Comparison of ENCODE assay signal across 20 cellular contexts in the genomic region with DNA sequence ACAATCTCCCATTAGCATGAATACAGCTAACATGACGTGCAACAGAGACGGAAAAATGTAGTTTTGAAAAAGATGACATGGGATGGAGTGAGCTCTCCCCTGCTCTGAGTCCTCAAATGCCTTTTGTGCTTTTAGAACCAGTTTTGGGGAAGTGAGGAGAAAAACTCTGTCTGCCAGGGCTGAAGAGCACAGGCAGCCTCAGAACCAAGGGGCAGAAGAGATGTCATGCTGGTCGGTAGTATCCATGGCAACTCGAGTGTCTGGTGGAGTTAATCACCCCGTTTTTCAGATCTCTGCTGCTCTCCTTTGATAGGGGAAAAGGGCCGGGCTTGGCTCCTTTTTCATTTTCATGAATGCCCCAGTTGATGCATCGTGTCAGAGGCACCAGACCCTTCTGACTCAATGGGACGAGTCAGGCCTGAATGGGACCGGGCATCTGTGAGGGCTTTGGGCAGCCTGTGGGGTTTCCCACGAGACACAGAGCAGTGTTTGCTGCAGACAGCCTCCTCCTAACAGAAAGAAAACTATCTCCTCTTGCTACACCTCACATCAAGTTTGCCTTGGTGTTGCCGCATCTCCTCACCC.
DNase-seq lines count a peak whose midpoint lies in the region; ATAC-seq, FAIRE-seq and TF ChIP-seq lines count a peak whose summit lies in the region.
"Had no signal": no experiment of that assay in that cellular context is flagged by ENCODE, and none has a peak within 500 bp of the region (broad histone marks: within the 10 kb centered on the region; RNA-seq: fewer than 3 reads in every experiment).

No MANE protein-coding gene starts in this region.

- no peaks in the 10 kb centered on the region for H3K27me3 Mint-ChIP-seq in activated T-cell treated with anti-CD3 and anti-CD28 coated beads, Interleukin-2, amount 50 U/mL, for 24 hours
- H3K27me3 Mint-ChIP-seq: CD4-positive, alpha-beta memory T cell had no signal

- H3K4me3 ChIP-seq in K562 = no peak overlapping the region
- H3K4me3 ChIP-seq in SJCRH30 = no peak overlapping the region
- H3K4me3 ChIP-seq: PC-9 had no signal

- BruUV-seq in K562 (replicated peaks; lab: Mats Ljungman, UMichigan) = no TSS peak

- peak; percentile 38 for DNase-seq in M059J (ENCODE audit: low read depth)
- DNase-seq in K562 (ENCODE audit: extremely low read depth in 1 of 4, low spot score in 3 of 4) = no peak
- DNase-seq in hypothalamus (lab: John Stamatoyannopoulos, UW) = peak in 28 of 51 donors; percentile 8 to 59 (median 26)
- peak in 8 of 10 donors; percentile 18 to 87 (median 32) for DNase-seq in posterior cingulate gyrus
- DNase-seq in activated T-cell treated with anti-CD3 and anti-CD28 coated beads, Interleukin-2, amount 50 U/mL, for 24 hours = no peak
- no peak for DNase-seq in kidney glomerular epithelial cell (lab: John Stamatoyannopoulos, UW)
- no peak for DNase-seq in SJCRH30
- DNase-seq: ACHN; BE2C; CD4-positive, alpha-beta memory T cell; DND-41; NCI-H1092; NCI-H2107; NCI-H446 treated with DMSO at 0.1 percent for 48 hours; NCI-H748 treated with DMSO at 0.1 percent for 48 hours; PC-9 had no signal

- in situ Hi-C loops in K562 (cut with MboI) = no loop called here

- no peaks in the 10 kb centered on the region for H3K36me3 Mint-ChIP-seq in activated T-cell treated with anti-CD3 and anti-CD28 coated beads, Interleukin-2, amount 50 U/mL, for 24 hours (ENCODE audit: low read depth)
- H3K36me3 Mint-ChIP-seq: CD4-positive, alpha-beta memory T cell had no signal

- no peak overlapping the region for H3K27ac Mint-ChIP-seq in activated T-cell treated with anti-CD3 and anti-CD28 coated beads, Interleukin-2, amount 50 U/mL, for 24 hours
- H3K27ac Mint-ChIP-seq: CD4-positive, alpha-beta memory T cell had no signal

- no peak for FAIRE-seq in K562 (lab: Jason Lieb, UNC)
- FAIRE-seq: D721Med, H1, HTR-8/SVneo had no signal

- TF ChIP-seq CTCF in K562 (IDR thresholded peaks at IDR 0.05 in 2 of 3, conservative IDR thresholded peaks at IDR 0.05 in 1 of 3; ENCODE audit: insufficient read depth in 2 of 3, low read depth in 1 of 3, low read length in 3 of 3) = no peak

- H3K36me3 ChIP-seq in K562 (ENCODE audit: control insufficient read depth, insufficient read depth, low read length) (no peaks in the 10 kb centered on the region), SJCRH30 (no peaks in the 10 kb centered on the region)
- H3K36me3 ChIP-seq: BE2C had no signal

- no peak overlapping the region for H2AFZ ChIP-seq in K562 (ENCODE audit: low read depth, low read length)
- H2AFZ ChIP-seq: PC-9 had no signal

- 4% methylated on average over 10 of the region's 11 CpGs for WGBS in K562 (ENCODE audit: insufficient coverage, low coverage, missing lambda C conversion rate)

- no peaks in the 10 kb centered on the region for H3K9me3 Mint-ChIP-seq in activated T-cell treated with anti-CD3 and anti-CD28 coated beads, Interleukin-2, amount 50 U/mL, for 24 hours

- H3K27me3 ChIP-seq in K562 (ENCODE audit: control insufficient read depth in 2 of 2, insufficient read depth in 2 of 2, low read length in 2 of 2) (peaks cover 0 to 7% of the 10 kb centered on the region in 2 experiments; a peak in 1 of 5 replicates), SJCRH30 (no peaks in the 10 kb centered on the region)
- H3K27me3 ChIP-seq: BE2C had no signal

- TF ChIP-seq POLR2A in K562 (conservative IDR thresholded peaks at IDR 0.05) = no peak

- H3K4me2 ChIP-seq in K562 (ENCODE audit: insufficient read depth, low read length) = no peak overlapping the region
- H3K4me2 ChIP-seq: PC-9 had no signal

- ATAC-seq in K562 (no peak), HG02678 (IDR thresholded peaks at IDR 0.05; ENCODE audit: unreplicated experiment) (no peak)

- H3K27ac ChIP-seq in K562 (ENCODE audit: extremely low read depth, low read depth, low read length) (no peak overlapping the region), SJCRH30 (no peak overlapping the region)
- H3K27ac ChIP-seq: PC-9 had no signal

- CTCF ChIA-PET in K562 (lab: Yijun Ruan, JAX; ENCODE audit: low intra/inter-chr PET ratio) = no interaction called here

- H3K9me3 ChIP-seq in K562 (replicated peaks; ENCODE audit: control insufficient read depth, insufficient read depth, low read depth, low read length) (no peaks in the 10 kb centered on the region), SJCRH30 (replicated peaks) (no peaks in the 10 kb centered on the region)
- H3K9me3 ChIP-seq: BE2C had no signal

- H4K20me1 ChIP-seq in K562 (replicated peaks; ENCODE audit: control insufficient read depth, insufficient read depth, low read length) = no peaks in the 10 kb centered on the region; the same call in 1 of the 2 replicates

- H3K9me1 ChIP-seq in K562 (ENCODE audit: control insufficient read depth, insufficient read depth, low read length) = no peaks in the 10 kb centered on the region

- H3K4me3 Mint-ChIP-seq in activated T-cell treated with anti-CD3 and anti-CD28 coated beads, Interleukin-2, amount 50 U/mL, for 24 hours = no peak overlapping the region
- H3K4me3 Mint-ChIP-seq: CD4-positive, alpha-beta memory T cell had no signal

- no peaks in the 10 kb centered on the region for H3K4me1 Mint-ChIP-seq in activated T-cell treated with anti-CD3 and anti-CD28 coated beads, Interleukin-2, amount 50 U/mL, for 24 hours (ENCODE audit: low read depth)

- no peak for TF ChIP-seq RAD21 in K562 (CRISPR knock-in tag; conservative IDR thresholded peaks at IDR 0.05 in 1 of 2, IDR thresholded peaks at IDR 0.05 in 1 of 2)

- intact Hi-C loops in K562 (cut with micrococcal nuclease) (no loop called here), posterior cingulate gyrus (cut with DNase I) (no loop called here)

- no peaks in the 10 kb centered on the region for H3K79me2 ChIP-seq in K562 (ENCODE audit: control insufficient read depth, insufficient read depth, low read length)

- no peak overlapping the region for H3K9ac ChIP-seq in K562 (ENCODE audit: insufficient read depth in 1 of 2, low read depth in 2 of 2, low read length in 2 of 2)

- TF ChIP-seq EP300 in K562 (IDR thresholded peaks at IDR 0.05; ENCODE audit: low read length) = no peak

- POLR2A ChIA-PET in K562 (lab: Yijun Ruan, JAX) = interaction anchor here (0.7 to 0.9 kb wide), 3 partner anchors 10 to 710 kb away, joined by 3 to 4 read pairs (median 3); no protein-coding TSS in a partner anchor

- H3K4me1 ChIP-seq in K562 (replicated peaks in 1 of 2; ENCODE audit: control insufficient read depth in 2 of 2, insufficient read depth in 2 of 2, low read length in 2 of 2) (no peaks in the 10 kb centered on the region), SJCRH30 (no peaks in the 10 kb centered on the region)
- H3K4me1 ChIP-seq: BE2C had no signal

TF ChIP-seq in K562, 482 proteins besides CTCF, POLR2A, EP300 and RAD21:
- TF ChIP-seq ZNF699 (CRISPR knock-in tag; IDR thresholded peaks at IDR 0.05; ENCODE audit: insufficient replicate concordance) = no peak
- peak; percentile 38; the same call in 1 of the 2 replicates for TF ChIP-seq RFX1 (IDR thresholded peaks at IDR 0.05)

Comparison
In these comparisons a context has a peak if more than half of its experiments do, and no peak if none do; other contexts are left out.
1. DNase-seq: peak in M059J (single experiment), hypothalamus (28 of 51) and posterior cingulate gyrus (8 of 10); none in K562 (0 of 4), activated T-cell treated with anti-CD3 and anti-CD28 coated beads, Interleukin-2, amount 50 U/mL, for 24 hours (single experiment), kidney glomerular epithelial cell (single experiment) and SJCRH30 (0 of 2).